Comparison of ENCODE assay signal across 8 cellular contexts in the genomic region with DNA sequence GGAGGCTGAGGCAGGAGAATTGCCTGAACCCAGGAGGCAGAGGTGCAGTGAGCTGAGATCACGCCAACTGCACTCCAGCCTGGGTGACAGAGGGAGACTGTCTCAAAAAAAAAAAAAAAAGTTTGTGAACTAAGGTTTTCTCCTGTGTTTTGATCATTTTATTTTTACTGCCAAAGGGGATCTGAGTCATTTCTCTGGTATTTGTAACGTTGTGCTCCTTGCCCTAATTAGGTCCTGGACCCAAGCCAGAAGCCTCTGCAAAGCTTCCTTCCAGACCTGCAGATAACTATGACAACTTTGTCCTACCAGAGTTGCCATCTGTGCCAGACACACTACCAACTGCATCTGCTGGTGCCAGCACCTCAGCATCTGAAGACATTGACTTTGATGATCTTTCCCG. TPM values are rescaled to one million over a fixed set of nuclear protein-coding genes. Genes with fewer than 3 reads are reported as not detected.
DNase-seq lines count a peak whose midpoint lies in the region; ATAC-seq and TF ChIP-seq lines count a peak whose summit lies in the region.

No MANE protein-coding gene starts in this region.

- H2AK5ac ChIP-seq in mesenchymal stem cell (ENCODE audit: low read length, severe bottlenecking), result no peak overlapping the region

- H3K23ac ChIP-seq in mesenchymal stem cell (ENCODE audit: low read length in 2 of 2), result no peak overlapping the region

- no peak overlapping the region for H3K14ac ChIP-seq in mesenchymal stem cell (ENCODE audit: low read length in 2 of 2)

- H3K18ac ChIP-seq in mesenchymal stem cell (ENCODE audit: low read depth in 1 of 2, low read length in 2 of 2), result no peak overlapping the region

- H3K27ac ChIP-seq in AG04450 (ENCODE audit: low read depth, low read length) (peak overlapping the region; percentile 57), mesenchymal stem cell (ENCODE audit: low read length, poor library complexity, severe bottlenecking) (peak overlapping the region; percentile 62), spleen (peak overlapping the region in 4 of 8 donors; percentile 14 to 65 (median 54))

- no peak overlapping the region for H2BK5ac ChIP-seq in mesenchymal stem cell (ENCODE audit: low read depth, low read length, poor library complexity, severe bottlenecking)

- H3K4me1 Mint-ChIP-seq in chondrocyte (ENCODE audit: low read depth), result peaks cover 49% of the 10 kb centered on the region

- no peak overlapping the region for H3K4me3 Mint-ChIP-seq in chondrocyte (ENCODE audit: unreplicated experiment)

- no peak overlapping the region for H2BK12ac ChIP-seq in mesenchymal stem cell (ENCODE audit: low read length in 2 of 2)

- DNase-seq in AG04450 (ENCODE audit: low read depth, low spot score), result peak; percentile 63
- peak; percentile 96 for DNase-seq in LHCN-M2 (ENCODE audit: low read depth)
- no peak for DNase-seq in chondrocyte (ENCODE audit: low spot score)
- peak; percentile 80 for DNase-seq in mesenchymal stem cell
- DNase-seq in spleen, result no peak
- DNase-seq in stimulated activated CD4-positive, alpha-beta T cell treated with anti-CD3 and anti-CD28 coated beads, Interleukin-2, amount 100 ng/mL, for 48 hours, result no peak
- no peak for DNase-seq in activated gamma-delta T cell treated with Interleukin-2 at 50 U/mL for 16 hours

- H3K4me2 ChIP-seq in mesenchymal stem cell (ENCODE audit: low read length, poor library complexity, severe bottlenecking), result no peak overlapping the region

- no peaks in the 10 kb centered on the region for H3K9me3 ChIP-seq in AG04450 (ENCODE audit: control insufficient read depth, insufficient read depth, low read length)
- H3K9me3 ChIP-seq in mesenchymal stem cell (ENCODE audit: control insufficient read depth, low read length), result no peaks in the 10 kb centered on the region
- no peaks in the 10 kb centered on the region for H3K9me3 ChIP-seq in spleen

- intact Hi-C loops in spleen (cut with DNase I; ENCODE audit: low total_unique reads), result no loop called here

- no peaks in the 10 kb centered on the region for H3K27me3 Mint-ChIP-seq in chondrocyte (ENCODE audit: low read depth)

- TF ChIP-seq POLR2A in spleen (IDR thresholded peaks at IDR 0.05), result no peak

- peaks cover 39% of the 10 kb centered on the region for H3K36me3 Mint-ChIP-seq in chondrocyte (ENCODE audit: low read depth)

- H3K27me3 ChIP-seq in AG04450 (ENCODE audit: control insufficient read depth, insufficient read depth, low read length) (no peaks in the 10 kb centered on the region), mesenchymal stem cell (ENCODE audit: control insufficient read depth in 1 of 2, insufficient read depth in 1 of 2, low read length in 2 of 2) (no peaks in the 10 kb centered on the region), spleen (replicated peaks in 1 of 7) (no peaks in the 10 kb centered on the region)

- H3K36me3 ChIP-seq in mesenchymal stem cell (ENCODE audit: control insufficient read depth in 1 of 2, insufficient read depth in 2 of 2, low read depth in 1 of 2, low read length in 2 of 2), result peaks cover 35 to 84% of the 10 kb centered on the region in 2 experiments
- H3K36me3 ChIP-seq in spleen, result peaks cover 6 to 100% (median 80%) of the 10 kb centered on the region in 6 donors

- peak overlapping the region; percentile 56 for H3K9ac ChIP-seq in mesenchymal stem cell (ENCODE audit: low read length)

- peak overlapping the region; percentile 87 for H3K27ac Mint-ChIP-seq in chondrocyte (ENCODE audit: unreplicated experiment)

- CTCF ChIA-PET in AG04450 (lab: Charles Lee), result no interaction called here

- H3K4me3 ChIP-seq in AG04450 (ENCODE audit: low read depth, low read length) (no peak overlapping the region), mesenchymal stem cell (ENCODE audit: insufficient read depth in 1 of 2, low read depth in 1 of 2, low read length in 2 of 2) (no peak overlapping the region), spleen (no peak overlapping the region)

- H3K4ac ChIP-seq in mesenchymal stem cell (ENCODE audit: low read depth in 1 of 2, low read length in 2 of 2), result no peak overlapping the region

- no peak overlapping the region for H2AFZ ChIP-seq in mesenchymal stem cell (ENCODE audit: low read depth, low read length)

- TF ChIP-seq CTCF in AG04450 (IDR thresholded peaks at IDR 0.05; ENCODE audit: low read depth, low read length), result no peak
- no peak for TF ChIP-seq CTCF in chondrocyte (IDR thresholded peaks at IDR 0.05)
- TF ChIP-seq CTCF in spleen (IDR thresholded peaks at IDR 0.05 in 8 of 11, conservative IDR thresholded peaks at IDR 0.05 in 3 of 11), result no peak

- H2BK120ac ChIP-seq in mesenchymal stem cell (ENCODE audit: low read depth, low read length), result no peak overlapping the region

- 28% methylated on average over 3 of the region's 3 CpGs for WGBS in mesenchymal stem cell
- WGBS in spleen, 5 donors, result 52 to 63% (median 56%) methylated on average over 3 of the region's 3 CpGs

- no peak overlapping the region for H2BK15ac ChIP-seq in mesenchymal stem cell (ENCODE audit: low read depth, poor library complexity, severe bottlenecking)

- H3K4me1 ChIP-seq in mesenchymal stem cell (ENCODE audit: control insufficient read depth, insufficient read depth, low read depth, low read length) (peaks cover 15% of the 10 kb centered on the region), spleen (peaks cover 0 to 66% (median 28%) of the 10 kb centered on the region in 6 donors)

- POLR2A ChIA-PET in AG04450 (lab: Yijun Ruan, JAX), result interaction anchor here (0.7 kb wide), 2 partner anchors 34 to 36 kb away, joined by 4 read pairs; no protein-coding TSS in a partner anchor

- no peak for ATAC-seq in GM21576 (IDR thresholded peaks at IDR 0.05; ENCODE audit: unreplicated experiment)

- H4K91ac ChIP-seq in mesenchymal stem cell (ENCODE audit: low read length), result no peak overlapping the region

- H3K9me3 Mint-ChIP-seq in chondrocyte (ENCODE audit: low read depth), result no peaks in the 10 kb centered on the region

- no peak overlapping the region for H4K8ac ChIP-seq in mesenchymal stem cell (ENCODE audit: low read length)

- peaks cover 11% of the 10 kb centered on the region for H3K79me1 ChIP-seq in mesenchymal stem cell (replicated peaks; ENCODE audit: low read length, poor library complexity, severe bottlenecking)

RNA-seq across cellular contexts. Expression of a gene that starts 32.1 kb away (rescaled TPM):
- polyA plus RNA-seq in AG04450 (2011; rRNA removed) (225 and 260 TPM in 2 replicates), spleen (100 to 1,000 TPM in 2 of 3 donors, 10 to 100 TPM in 1; 99.0 to 131 (median 127) TPM)
- polyA minus RNA-seq in AG04450 (2011; rRNA and poly(A)+ RNA removed), result 193 and 205 TPM in 2 replicates
- total RNA-seq in LHCN-M2 (2014; rRNA removed) (193 and 208 TPM in 2 replicates), chondrocyte (172 to 174 TPM (median 172 TPM) in 3 replicates), spleen (100 to 1,000 TPM; 208 to 249 (median 232) TPM)
- 94.2 TPM for polyA plus RNA-seq in LHCN-M2 (2012)
- 77.7 TPM for polyA plus RNA-seq in mesenchymal stem cell (2013, experiment 1 of 2)
- 76.1 TPM for polyA plus RNA-seq in mesenchymal stem cell (2013, experiment 2 of 2)

RNA-seq across cellular contexts. Expression of a gene that starts 43.4 kb away (rescaled TPM):
- 6.3 and 6.5 TPM in 2 replicates for polyA plus RNA-seq in AG04450 (2011; rRNA removed)
- polyA minus RNA-seq in AG04450 (2011; rRNA and poly(A)+ RNA removed), result 3.4 and 5.0 TPM in 2 replicates
- total RNA-seq in LHCN-M2 (2014; rRNA removed), result 6.6 and 7.4 TPM in 2 replicates
- polyA plus RNA-seq in LHCN-M2 (2012), result 5.0 TPM
- 10.6 to 12.0 TPM (median 11.2 TPM) in 3 replicates for total RNA-seq in chondrocyte
- 4.8 TPM for polyA plus RNA-seq in mesenchymal stem cell (2013, experiment 1 of 2)
- 4.9 TPM for polyA plus RNA-seq in mesenchymal stem cell (2013, experiment 2 of 2)
- 10 to 100 TPM in 5 of 7 donors, 1 to 10 TPM in 2; 7.9 to 15.9 (median 10.6) TPM for total RNA-seq in spleen
- polyA plus RNA-seq in spleen, result 10 to 100 TPM in 1 of 3 donors, 1 to 10 TPM in 2; 8.7 to 13.7 (median 9.6) TPM

Comparison
In these comparisons a context has a peak if more than half of its experiments do, and no peak if none do; other contexts are left out.
1. DNase-seq: peak in AG04450 (single experiment), LHCN-M2 (single experiment) and mesenchymal stem cell (single experiment); none in chondrocyte (single experiment), spleen (single experiment), stimulated activated CD4-positive, alpha-beta T cell treated with anti-CD3 and anti-CD28 coated beads, Interleukin-2, amount 100 ng/mL, for 48 hours (0 of 2) and activated gamma-delta T cell treated with Interleukin-2 at 50 U/mL for 16 hours (single experiment).